Comparison of ENCODE assay signal across 19 cellular contexts in genomic region chr19:40033989-40034560, GRCh38. TPM values are rescaled to one million over a fixed set of nuclear protein-coding genes. Genes with fewer than 3 reads are reported as not detected.
DNase-seq lines count a peak whose midpoint lies in the region; ATAC-seq, FAIRE-seq and TF ChIP-seq lines count a peak whose summit lies in the region.
"Had no signal": no experiment of that assay in that cellular context is flagged by ENCODE, and none has a peak within 500 bp of the region (broad histone marks: within the 10 kb centered on the region; RNA-seq: fewer than 3 reads in every experiment).

No MANE protein-coding gene starts in this region.

- H2AFZ ChIP-seq in K562 (ENCODE audit: low read depth, low read length): no peak overlapping the region

- no peaks in the 10 kb centered on the region for H3K4me1 ChIP-seq in HUES64 (ENCODE audit: insufficient read depth, low read length)
- no peaks in the 10 kb centered on the region for H3K4me1 ChIP-seq in K562 (replicated peaks in 1 of 2; ENCODE audit: control insufficient read depth in 2 of 2, insufficient read depth in 2 of 2, low read length in 2 of 2)
- peaks cover 0 to 12% (median 0%) of the 10 kb centered on the region in 5 donors for H3K4me1 ChIP-seq in subcutaneous abdominal adipose tissue (ENCODE audit: control insufficient read depth in 5 of 5, insufficient read depth in 5 of 5, low read length in 5 of 5)
- no peaks in the 10 kb centered on the region for H3K4me1 ChIP-seq in esophagus muscularis mucosa
- H3K4me1 ChIP-seq: Caco-2 had no signal

- H3K9me3 ChIP-seq in HUES64 (ENCODE audit: insufficient read depth, low read depth, low read length): peaks cover 85% of the 10 kb centered on the region
- H3K9me3 ChIP-seq in K562 (replicated peaks; ENCODE audit: control insufficient read depth, insufficient read depth, low read depth, low read length): peaks cover 15% of the 10 kb centered on the region
- H3K9me3 ChIP-seq in subcutaneous abdominal adipose tissue (ENCODE audit: control insufficient read depth in 5 of 5, low read length in 5 of 5): peaks cover 49 to 83% (median 80%) of the 10 kb centered on the region in 5 donors
- peaks cover 4 to 90% (median 89%) of the 10 kb centered on the region in 4 donors for H3K9me3 ChIP-seq in esophagus muscularis mucosa

- peak overlapping the region; percentile 21 for H3K4me3 ChIP-seq in HUES64 (ENCODE audit: low read length)
- H3K4me3 ChIP-seq in K562: no peak overlapping the region
- H3K4me3 ChIP-seq in subcutaneous abdominal adipose tissue (ENCODE audit: low read depth in 1 of 5, low read length in 5 of 5): peak overlapping the region in 4 of 5 donors; percentile 12 to 55 (median 35)
- no peak overlapping the region for H3K4me3 ChIP-seq in esophagus muscularis mucosa

- no peaks in the 10 kb centered on the region for H3K79me2 ChIP-seq in K562 (ENCODE audit: control insufficient read depth, insufficient read depth, low read length)

- no TSS peak for BruUV-seq in K562 (replicated peaks; lab: Mats Ljungman, UMichigan)

- WGBS in HUES64: 85% methylated on average over 1 of the region's 2 CpGs
- WGBS in K562 (ENCODE audit: insufficient coverage, low coverage, missing lambda C conversion rate): 20% methylated on average over 2 of the region's 2 CpGs
- WGBS in esophagus muscularis mucosa: 93% methylated on average over 2 of the region's 2 CpGs

- TF ChIP-seq EP300 in K562 (IDR thresholded peaks at IDR 0.05; ENCODE audit: low read length): no peak
- no peak for TF ChIP-seq EP300 in esophagus muscularis mucosa (IDR thresholded peaks at IDR 0.05)

- DNase-seq in ELR (ENCODE audit: low read depth) (peak; percentile 7), K562 (ENCODE audit: extremely low read depth in 1 of 4, low spot score in 3 of 4) (no peak), esophagus muscularis mucosa (ENCODE audit: extremely low spot score) (no peak), glomerular visceral epithelial cell (ENCODE audit: extremely low spot score) (no peak)
- DNase-seq: Caco-2; CD8-positive, alpha-beta T cell; DMS79 treated with DMSO at 0.1 percent for 48 hours; H7; HFFc6; NCI-H2081; NCI-H2227 treated with DMSO at 0.1 percent for 48 hours; NCI-H526 treated with DMSO at 0.1 percent for 48 hours; SHP77 treated with DMSO at 0.1 percent for 48 hours; T-helper 1 cell had no signal

- intact Hi-C loops in K562 (cut with micrococcal nuclease): no loop called here
- intact Hi-C loops in esophagus muscularis mucosa (cut with DNase I): no loop called here

- no peak overlapping the region for H3K27ac ChIP-seq in HUES64 (ENCODE audit: low read depth, low read length)
- no peak overlapping the region for H3K27ac ChIP-seq in K562 (ENCODE audit: extremely low read depth, low read depth, low read length)
- no peak overlapping the region for H3K27ac ChIP-seq in subcutaneous abdominal adipose tissue (ENCODE audit: low read depth, low read length)
- H3K27ac ChIP-seq in esophagus muscularis mucosa (replicated peaks in 1 of 4): no peak overlapping the region
- H3K27ac ChIP-seq: C4-2B, HL-60 had no signal

- H4K20me1 ChIP-seq in K562 (replicated peaks; ENCODE audit: control insufficient read depth, insufficient read depth, low read length): no peaks in the 10 kb centered on the region

- POLR2A ChIA-PET in K562 (lab: Yijun Ruan, JAX): no interaction called here

- no peak overlapping the region for H3K4me2 ChIP-seq in K562 (ENCODE audit: insufficient read depth, low read length)

- CTCF ChIA-PET in K562 (lab: Yijun Ruan, JAX; ENCODE audit: low intra/inter-chr PET ratio): no interaction called here

- H3K27me3 ChIP-seq in HUES64 (ENCODE audit: insufficient read depth, low read length): no peaks in the 10 kb centered on the region
- H3K27me3 ChIP-seq in K562 (ENCODE audit: control insufficient read depth in 2 of 2, insufficient read depth in 2 of 2, low read length in 2 of 2): no peaks in the 10 kb centered on the region
- no peaks in the 10 kb centered on the region for H3K27me3 ChIP-seq in subcutaneous abdominal adipose tissue (ENCODE audit: control insufficient read depth in 5 of 5, insufficient read depth in 4 of 5, low read length in 5 of 5)
- H3K27me3 ChIP-seq in esophagus muscularis mucosa: no peaks in the 10 kb centered on the region

- no peaks in the 10 kb centered on the region for H3K9me1 ChIP-seq in K562 (ENCODE audit: control insufficient read depth, insufficient read depth, low read length)

- no peak for FAIRE-seq in K562 (lab: Jason Lieb, UNC)

- H3K36me3 ChIP-seq in HUES64 (ENCODE audit: insufficient read depth, low read length) (peaks cover 31% of the 10 kb centered on the region), K562 (ENCODE audit: control insufficient read depth, insufficient read depth, low read length) (no peaks in the 10 kb centered on the region), subcutaneous abdominal adipose tissue (ENCODE audit: control insufficient read depth in 5 of 5, insufficient read depth in 5 of 5, low read length in 5 of 5) (peaks cover 0 to 20% (median 0%) of the 10 kb centered on the region in 5 donors), esophagus muscularis mucosa (peaks cover 6 to 18% (median 8%) of the 10 kb centered on the region in 4 donors)

- in situ Hi-C loops in K562 (cut with MboI): no loop called here

- TF ChIP-seq POLR2A in K562 (conservative IDR thresholded peaks at IDR 0.05) (no peak), esophagus muscularis mucosa (IDR thresholded peaks at IDR 0.05; ENCODE audit: low read depth) (no peak)

- TF ChIP-seq CTCF in K562 (IDR thresholded peaks at IDR 0.05 in 2 of 3, conservative IDR thresholded peaks at IDR 0.05 in 1 of 3; ENCODE audit: insufficient read depth in 2 of 3, low read depth in 1 of 3, low read length in 3 of 3) (no peak), esophagus muscularis mucosa (IDR thresholded peaks at IDR 0.05) (no peak)

- ATAC-seq in K562 (no peak), HG03097 (IDR thresholded peaks at IDR 0.05; ENCODE audit: low FRiP score, unreplicated experiment) (no peak)
- ATAC-seq: CD8-positive, alpha-beta T cell had no signal

- TF ChIP-seq RAD21 in K562 (CRISPR knock-in tag; conservative IDR thresholded peaks at IDR 0.05 in 1 of 2, IDR thresholded peaks at IDR 0.05 in 1 of 2): no peak

- H3K9ac ChIP-seq in HUES64 (ENCODE audit: low read depth, low read length) (no peak overlapping the region), K562 (ENCODE audit: insufficient read depth in 1 of 2, low read depth in 2 of 2, low read length in 2 of 2) (no peak overlapping the region), subcutaneous abdominal adipose tissue (ENCODE audit: low read length in 5 of 5) (no peak overlapping the region)

RNA-seq across cellular contexts. Expression of gene ZNF780B, which starts 22.0 kb away (rescaled TPM):
- polyA plus RNA-seq in HUES64 (2013, experiment 1 of 2): 5.8 TPM
- 5.8 TPM for polyA plus RNA-seq in HUES64 (2013, experiment 2 of 2)
- 39.6 and 67.1 TPM in 2 replicates for total RNA-seq in K562 (2011; cell fraction: chromatin; rRNA removed; ENCODE audit: low replicate concordance)
- total RNA-seq in K562 (2011; cell fraction: nucleolus; rRNA removed): 14.7 and 24.7 TPM in 2 replicates
- 19.2 and 30.7 TPM in 2 replicates for total RNA-seq in K562 (2011; cell fraction: nucleoplasm; rRNA removed)
- total RNA-seq in K562 (2014; rRNA removed) (3.9 and 8.8 TPM in 2 replicates), K562 (2014; rRNA removed; fragmentation: Illumina TruSeq; extraction: Trizol) (18.4 and 19.4 TPM in 2 replicates), K562 (2015; rRNA removed; fragmentation: Illumina TruSeq; extraction: Trizol) (7.8 and 9.7 TPM in 2 replicates), K562 (2021) (10.9 and 11.2 TPM in 2 replicates), esophagus muscularis mucosa (10 to 100 TPM in 3 of 4 donors, 1 to 10 TPM in 1; 8.6 to 23.3 (median 18.0) TPM)
- polyA plus RNA-seq in K562 (2011; rRNA removed) (4.4 and 6.0 TPM in 2 replicates), K562 (2014; fragmentation: Illumina TruSeq; extraction: Trizol) (10.5 and 10.9 TPM in 2 replicates), K562 (2014; fragmentation: Nextera tagmentation; extraction: Ambion mirVana) (1 to 10 TPM; 3.9 to 4.0 TPM), K562 (2014; rRNA removed) (6.5 and 9.5 TPM in 2 replicates)
- polyA plus RNA-seq in K562 (2011; cell fraction: cytosol; rRNA removed): 0.48 and 1.5 TPM in 2 replicates
- 10.9 and 12.0 TPM in 2 replicates for polyA plus RNA-seq in K562 (2011; cell fraction: nucleus; rRNA removed)
- polyA plus RNA-seq in K562 (2012): 7.7 and 8.6 TPM in 2 replicates
- 11.4 and 21.7 TPM in 2 replicates for polyA minus RNA-seq in K562 (2011; rRNA and poly(A)+ RNA removed)
- polyA minus RNA-seq in K562 (2011; cell fraction: cytosol; rRNA and poly(A)+ RNA removed): 1.2 and 2.3 TPM in 2 replicates
- 11.4 and 22.7 TPM in 2 replicates for polyA minus RNA-seq in K562 (2011; cell fraction: nucleus; rRNA and poly(A)+ RNA removed)

RNA-seq across cellular contexts. Expression of gene ZNF546, which starts 37.2 kb away (rescaled TPM):
- polyA plus RNA-seq in HUES64 (2013, experiment 1 of 2): 1.2 TPM
- polyA plus RNA-seq in HUES64 (2013, experiment 2 of 2): 0.70 TPM
- 9.2 and 22.4 TPM in 2 replicates for total RNA-seq in K562 (2011; cell fraction: chromatin; rRNA removed; ENCODE audit: low replicate concordance)
- total RNA-seq in K562 (2011; cell fraction: nucleolus; rRNA removed): 2.3 and 9.7 TPM in 2 replicates
- total RNA-seq in K562 (2011; cell fraction: nucleoplasm; rRNA removed): 8.6 and 9.7 TPM in 2 replicates
- 1.1 and 2.2 TPM in 2 replicates for total RNA-seq in K562 (2014; rRNA removed)
- total RNA-seq in K562 (2014; rRNA removed; fragmentation: Illumina TruSeq; extraction: Trizol): 5.1 and 5.3 TPM in 2 replicates
- 3.0 and 4.3 TPM in 2 replicates for total RNA-seq in K562 (2015; rRNA removed; fragmentation: Illumina TruSeq; extraction: Trizol)
- 3.5 and 3.6 TPM in 2 replicates for total RNA-seq in K562 (2021)
- polyA plus RNA-seq in K562 (2011; rRNA removed): 2.7 and 3.0 TPM in 2 replicates
- polyA plus RNA-seq in K562 (2011; cell fraction: cytosol; rRNA removed): 0.74 and 0.91 TPM in 2 replicates
- polyA plus RNA-seq in K562 (2011; cell fraction: nucleus; rRNA removed): 2.4 and 2.9 TPM in 2 replicates
- 1.4 and 1.6 TPM in 2 replicates for polyA plus RNA-seq in K562 (2012)
- 1.4 and 2.2 TPM in 2 replicates for polyA plus RNA-seq in K562 (2014; fragmentation: Illumina TruSeq; extraction: Trizol)
- polyA plus RNA-seq in K562 (2014; fragmentation: Nextera tagmentation; extraction: Ambion mirVana): 1 to 10 TPM; 1.7 to 2.2 TPM
- 0.73 and 2.4 TPM in 2 replicates for polyA plus RNA-seq in K562 (2014; rRNA removed)
- 8.3 and 15.2 TPM in 2 replicates for polyA minus RNA-seq in K562 (2011; rRNA and poly(A)+ RNA removed)
- 3.0 and 3.1 TPM in 2 replicates for polyA minus RNA-seq in K562 (2011; cell fraction: cytosol; rRNA and poly(A)+ RNA removed)
- 5.8 and 11.4 TPM in 2 replicates for polyA minus RNA-seq in K562 (2011; cell fraction: nucleus; rRNA and poly(A)+ RNA removed)
- 1 to 10 TPM; 3.6 to 8.5 (median 5.5) TPM for total RNA-seq in esophagus muscularis mucosa

RNA-seq across cellular contexts. Expression of gene ZNF780A, which starts 56.7 kb away (rescaled TPM):
- 6.4 TPM for polyA plus RNA-seq in HUES64 (2013, experiment 1 of 2)
- 8.1 TPM for polyA plus RNA-seq in HUES64 (2013, experiment 2 of 2)
- 18.9 and 45.7 TPM in 2 replicates for total RNA-seq in K562 (2011; cell fraction: chromatin; rRNA removed; ENCODE audit: low replicate concordance)
- total RNA-seq in K562 (2011; cell fraction: nucleolus; rRNA removed): 11.5 and 14.3 TPM in 2 replicates
- 19.2 and 30.9 TPM in 2 replicates for total RNA-seq in K562 (2011; cell fraction: nucleoplasm; rRNA removed)
- total RNA-seq in K562 (2014; rRNA removed): 11.7 and 23.1 TPM in 2 replicates
- total RNA-seq in K562 (2014; rRNA removed; fragmentation: Illumina TruSeq; extraction: Trizol): 32.5 and 49.4 TPM in 2 replicates
- total RNA-seq in K562 (2015; rRNA removed; fragmentation: Illumina TruSeq; extraction: Trizol): 18.1 and 19.8 TPM in 2 replicates
- total RNA-seq in K562 (2021): 19.8 and 21.3 TPM in 2 replicates
- polyA plus RNA-seq in K562 (2011; rRNA removed): 16.5 and 25.5 TPM in 2 replicates
- polyA plus RNA-seq in K562 (2011; cell fraction: cytosol; rRNA removed): 6.5 and 14.3 TPM in 2 replicates
- polyA plus RNA-seq in K562 (2011; cell fraction: nucleus; rRNA removed): 17.1 and 18.2 TPM in 2 replicates
- polyA plus RNA-seq in K562 (2012): 18.1 and 21.3 TPM in 2 replicates
- polyA plus RNA-seq in K562 (2014; fragmentation: Illumina TruSeq; extraction: Trizol): 25.8 and 30.5 TPM in 2 replicates
- polyA plus RNA-seq in K562 (2014; fragmentation: Nextera tagmentation; extraction: Ambion mirVana): 10 to 100 TPM; 35.5 to 36.1 TPM
- polyA plus RNA-seq in K562 (2014; rRNA removed): 26.0 and 32.6 TPM in 2 replicates
- 30.7 and 37.2 TPM in 2 replicates for polyA minus RNA-seq in K562 (2011; rRNA and poly(A)+ RNA removed)
- 2.7 and 8.1 TPM in 2 replicates for polyA minus RNA-seq in K562 (2011; cell fraction: cytosol; rRNA and poly(A)+ RNA removed)
- polyA minus RNA-seq in K562 (2011; cell fraction: nucleus; rRNA and poly(A)+ RNA removed): 16.2 and 33.4 TPM in 2 replicates
- 10 to 100 TPM; 10.6 to 19.1 (median 14.9) TPM for total RNA-seq in esophagus muscularis mucosa

Comparison
In these comparisons a context has a peak if more than half of its experiments do, and no peak if none do; other contexts are left out.
1. H3K4me3 ChIP-seq: peak in HUES64 (single experiment) and subcutaneous abdominal adipose tissue (4 of 5); none in K562 (single experiment) and esophagus muscularis mucosa (0 of 4).